Comparison of ENCODE assay signal across 13 cellular contexts in genomic region chr5:9467199-9468069, GRCh38.
DNase-seq lines count a peak whose midpoint lies in the region; ATAC-seq and TF ChIP-seq lines count a peak whose summit lies in the region.
"Had no signal": no experiment of that assay in that cellular context is flagged by ENCODE, and none has a peak within 500 bp of the region (broad histone marks: within the 10 kb centered on the region; RNA-seq: fewer than 3 reads in every experiment).

No MANE protein-coding gene starts in this region.

- H3K4me2 ChIP-seq in fibroblast of lung (ENCODE audit: extremely low read depth, insufficient read depth, low read length) (peak overlapping the region; percentile 55), skeletal muscle satellite cell (ENCODE audit: low read length) (peak overlapping the region; percentile 15), mesendoderm (ENCODE audit: low read length) (no peak overlapping the region)

- ATAC-seq in GM18868 (IDR thresholded peaks at IDR 0.05; ENCODE audit: unreplicated experiment) (peak; percentile 9), GM18861 (IDR thresholded peaks at IDR 0.05; ENCODE audit: unreplicated experiment) (no peak)

- H3K27me3 ChIP-seq in fibroblast of lung (ENCODE audit: control insufficient read depth, insufficient read depth, low read length) = no peaks in the 10 kb centered on the region
- H3K27me3 ChIP-seq in skeletal muscle satellite cell (ENCODE audit: control insufficient read depth, insufficient read depth, low read length) = no peaks in the 10 kb centered on the region
- H3K27me3 ChIP-seq in mesendoderm (ENCODE audit: insufficient read depth, low read length, poor library complexity) = no peaks in the 10 kb centered on the region

- no peak overlapping the region for H4K8ac ChIP-seq in mesendoderm (ENCODE audit: low read depth, low read length)

- no peak overlapping the region for H2BK120ac ChIP-seq in mesendoderm (ENCODE audit: low read depth, low read length)

- H3K27ac ChIP-seq in RWPE1 (peak overlapping the region; percentile 97), fibroblast of lung (ENCODE audit: insufficient read depth, low read length) (peak overlapping the region; percentile 36), mesendoderm (ENCODE audit: low read depth, low read length) (no peak overlapping the region)

- DNase-seq in RWPE1 (ENCODE audit: low spot score) (peak; percentile 50), fibroblast of lung (ENCODE audit: low read depth in 2 of 2) (no peak), NCI-H748 treated with DMSO at 0.1 percent for 48 hours (lab: John Stamatoyannopoulos, UW) (no peak), iPS-NIHi7 (ENCODE audit: extremely low spot score) (no peak), mesendoderm (no peak)
- DNase-seq: activated T-cell treated with anti-CD3 and anti-CD28 coated beads, Interleukin-2, amount 50 U/mL, for 1 hour; DND-41; effector CD4-positive, alpha-beta T cell; stimulated activated CD8-positive, alpha-beta memory T cell treated with anti-CD3 and anti-CD28 coated beads, Interleukin-4, amount 100 ng/mL, for 48 hours; SW 1271 had no signal

- H4K5ac ChIP-seq in mesendoderm (ENCODE audit: low read length) = no peak overlapping the region

- no peak overlapping the region for H2BK5ac ChIP-seq in mesendoderm (ENCODE audit: low read length)

- H3K79me2 ChIP-seq in fibroblast of lung (ENCODE audit: control insufficient read depth, insufficient read depth, low read length) (no peaks in the 10 kb centered on the region), mesendoderm (ENCODE audit: control insufficient read depth, insufficient read depth, low read length) (no peaks in the 10 kb centered on the region)

- H2AFZ ChIP-seq in fibroblast of lung (ENCODE audit: low read length) = no peak overlapping the region

- no peak overlapping the region for H3K56ac ChIP-seq in mesendoderm (ENCODE audit: low read length)

- H3K9me3 ChIP-seq in fibroblast of lung (ENCODE audit: control insufficient read depth, insufficient read depth, low read depth, low read length) (no peaks in the 10 kb centered on the region), skeletal muscle satellite cell (replicated peaks; ENCODE audit: low read length) (no peaks in the 10 kb centered on the region)

- no peak overlapping the region for H3K18ac ChIP-seq in mesendoderm (ENCODE audit: low read length)

- POLR2A ChIA-PET in RWPE1 (lab: Yijun Ruan, JAX; ENCODE audit: low non-redundant PET) = no interaction called here

- no peak overlapping the region for H3K23ac ChIP-seq in mesendoderm (ENCODE audit: low read length)

- no peaks in the 10 kb centered on the region for H4K20me1 ChIP-seq in fibroblast of lung (ENCODE audit: control insufficient read depth, extremely low read depth, insufficient read depth, low read length)

- H3K36me3 ChIP-seq in fibroblast of lung (ENCODE audit: control insufficient read depth, insufficient read depth, low read length) (no peaks in the 10 kb centered on the region), skeletal muscle satellite cell (ENCODE audit: insufficient read depth, low read length) (no peaks in the 10 kb centered on the region), mesendoderm (ENCODE audit: control insufficient read depth, insufficient read depth, low read length) (no peaks in the 10 kb centered on the region)

- H3K4me1 ChIP-seq in fibroblast of lung (ENCODE audit: control insufficient read depth, extremely low read depth, insufficient read depth, low read length) = peaks cover 6% of the 10 kb centered on the region
- peaks cover 17% of the 10 kb centered on the region for H3K4me1 ChIP-seq in skeletal muscle satellite cell (ENCODE audit: control insufficient read depth, insufficient read depth, low read length)
- no peaks in the 10 kb centered on the region for H3K4me1 ChIP-seq in mesendoderm (ENCODE audit: control insufficient read depth, low read depth, low read length)

- TF ChIP-seq CTCF in RWPE1 (conservative IDR thresholded peaks at IDR 0.05; ENCODE audit: low read depth) = no peak
- no peak for TF ChIP-seq CTCF in fibroblast of lung (conservative IDR thresholded peaks at IDR 0.05 in 1 of 2, IDR thresholded peaks at IDR 0.05 in 1 of 2; ENCODE audit: low read depth in 1 of 2, low read length in 2 of 2)

- no peak overlapping the region for H3K4ac ChIP-seq in mesendoderm (ENCODE audit: low read depth, low read length)

- H2AK5ac ChIP-seq in mesendoderm (ENCODE audit: low read length) = no peak overlapping the region

- WGBS in mesendoderm (ENCODE audit: extremely low coverage, insufficient coverage, low lambda C conversion rate) = no CpG with 5 or more reads among the region's 13 CpGs

- H3K9ac ChIP-seq in fibroblast of lung (ENCODE audit: insufficient read depth, low read length) (no peak overlapping the region), skeletal muscle satellite cell (ENCODE audit: low read depth, low read length) (peak overlapping the region; percentile 36), mesendoderm (ENCODE audit: low read length) (no peak overlapping the region)

- no peaks in the 10 kb centered on the region for H3K79me1 ChIP-seq in mesendoderm (ENCODE audit: low read length)

- H2BK15ac ChIP-seq in mesendoderm (replicated peaks; ENCODE audit: low read depth) = no peak overlapping the region

- H3K4me3 ChIP-seq in fibroblast of lung (replicated peaks in 1 of 4; ENCODE audit: control extremely low read depth in 1 of 4, insufficient read depth in 1 of 4, low read depth in 3 of 4, low read length in 4 of 4) = no peak overlapping the region
- no peak overlapping the region for H3K4me3 ChIP-seq in skeletal muscle satellite cell (ENCODE audit: low read length)
- H3K4me3 ChIP-seq in mesendoderm (ENCODE audit: low read length) = no peak overlapping the region

- CTCF ChIA-PET in RWPE1 (lab: Yijun Ruan, JAX) = interaction anchor here (0.7 kb wide), 1 partner anchor 9 kb away, joined by 3 read pairs; no protein-coding TSS in a partner anchor
